ENCODE assay signal across 1 cellular context in genomic region chr11:910589-911030, GRCh38.
A peak's percentile ranks its signal among the peaks of the same experiment; 100 is the strongest.
TF ChIP-seq lines count a peak whose summit lies in the region.

CHID1 (minus strand) TSS chr11:910810; CDS start chr11:904816, 5,994 bp downstream.

TF ChIP-seq in HepG2, 621 proteins besides CTCF, POLR2A, EP300 and RAD21 (continued from another document and continues in another):
- TF ChIP-seq MYNN (CRISPR knock-in tag; IDR thresholded peaks at IDR 0.05; ENCODE audit: low read depth) = no peak
- no peak for TF ChIP-seq BCL6 (CRISPR knock-in tag; IDR thresholded peaks at IDR 0.05)
- peak; percentile 92 for TF ChIP-seq SAP130 (CRISPR knock-in tag; IDR thresholded peaks at IDR 0.05; ENCODE audit: low read depth)
- TF ChIP-seq TARDBP (CRISPR knock-in tag; IDR thresholded peaks at IDR 0.05) = 0 out of 2 replicates have a peak, but pooled peaks have one; percentile 60
- no peak; the same call in 1 of the 2 replicates for TF ChIP-seq PRDM15 (CRISPR knock-in tag; IDR thresholded peaks at IDR 0.05)
- no peak for TF ChIP-seq ZNF24 (IDR thresholded peaks at IDR 0.05)
- TF ChIP-seq TRIM22 (IDR thresholded peaks at IDR 0.05) = no peak
- TF ChIP-seq TEF (CRISPR knock-in tag; IDR thresholded peaks at IDR 0.05) = no peak
- no peak for TF ChIP-seq FIP1L1 (IDR thresholded peaks at IDR 0.05; ENCODE audit: borderline replicate concordance, insufficient read depth, low read depth, low read length)
- TF ChIP-seq HMG20A (CRISPR knock-in tag; IDR thresholded peaks at IDR 0.05; ENCODE audit: borderline replicate concordance) = no peak
- peak; percentile 52; the same call in 1 of the 2 replicates for TF ChIP-seq ZNF431 (CRISPR knock-in tag; IDR thresholded peaks at IDR 0.05; ENCODE audit: borderline replicate concordance, low read depth)
- TF ChIP-seq THAP8 (CRISPR knock-in tag; IDR thresholded peaks at IDR 0.05; ENCODE audit: borderline replicate concordance) = no peak
- TF ChIP-seq ZNF589 (CRISPR knock-in tag; conservative IDR thresholded peaks at IDR 0.05) = no peak
- peak; percentile 83; the same call in 1 of the 2 replicates for TF ChIP-seq ZNF607 (CRISPR knock-in tag; IDR thresholded peaks at IDR 0.05; ENCODE audit: borderline replicate concordance)
- no peak for TF ChIP-seq ZNF136 (CRISPR knock-in tag; IDR thresholded peaks at IDR 0.05; ENCODE audit: low read depth)
- no peak for TF ChIP-seq PTBP1 (IDR thresholded peaks at IDR 0.05; ENCODE audit: low read depth, low read length, poor library complexity, severe bottlenecking)
- no peak for TF ChIP-seq DBP (CRISPR knock-in tag; IDR thresholded peaks at IDR 0.05; ENCODE audit: not compliant biosample characterization)
- no peak for TF ChIP-seq RAD51 (IDR thresholded peaks at IDR 0.05; ENCODE audit: borderline replicate concordance)
- peak; percentile 84; the same call in 1 of the 2 replicates for TF ChIP-seq ZNF567 (CRISPR knock-in tag; IDR thresholded peaks at IDR 0.05; ENCODE audit: borderline replicate concordance)
- no peak for TF ChIP-seq TBL1XR1 (IDR thresholded peaks at IDR 0.05; ENCODE audit: borderline replicate concordance, low read length, partially characterized antibody)
- no peak for TF ChIP-seq FOSL2 (CRISPR knock-in tag; IDR thresholded peaks at IDR 0.05)
- TF ChIP-seq PHF8 (CRISPR knock-in tag; IDR thresholded peaks at IDR 0.05) = peak; percentile 72
- peak; percentile 71; the same call in 1 of the 2 replicates for TF ChIP-seq NFKB2 (CRISPR knock-in tag; IDR thresholded peaks at IDR 0.05; ENCODE audit: borderline replicate concordance)
- TF ChIP-seq RARA (CRISPR knock-in tag; IDR thresholded peaks at IDR 0.05) = peak; percentile 27; the same call in 1 of the 2 replicates
- TF ChIP-seq NRL (CRISPR knock-in tag; IDR thresholded peaks at IDR 0.05; ENCODE audit: borderline replicate concordance) = no peak
- TF ChIP-seq ZC3H4 (CRISPR knock-in tag; IDR thresholded peaks at IDR 0.05; ENCODE audit: borderline replicate concordance) = no peak
- no peak for TF ChIP-seq SMAD1 (CRISPR knock-in tag; IDR thresholded peaks at IDR 0.05; ENCODE audit: borderline replicate concordance, low read depth)
- no peak for TF ChIP-seq ETS1 (CRISPR knock-in tag; IDR thresholded peaks at IDR 0.05)
- no peak for TF ChIP-seq KDM3A (CRISPR knock-in tag; IDR thresholded peaks at IDR 0.05; ENCODE audit: low read depth)
- TF ChIP-seq MAFK (conservative IDR thresholded peaks at IDR 0.05 in 1 of 2, IDR thresholded peaks at IDR 0.05 in 1 of 2; ENCODE audit: low read length in 2 of 2) = no peak
- TF ChIP-seq SP5 (CRISPR knock-in tag; IDR thresholded peaks at IDR 0.05; ENCODE audit: borderline replicate concordance, low read depth) = no peak
- TF ChIP-seq MTF2 (CRISPR knock-in tag; IDR thresholded peaks at IDR 0.05; ENCODE audit: borderline replicate concordance) = no peak
- no peak for TF ChIP-seq HNF1B (CRISPR knock-in tag; IDR thresholded peaks at IDR 0.05)
- peak; percentile 66 for TF ChIP-seq TBX2 (CRISPR knock-in tag; IDR thresholded peaks at IDR 0.05; ENCODE audit: borderline replicate concordance)
- TF ChIP-seq GABPB1 (CRISPR knock-in tag; IDR thresholded peaks at IDR 0.05) = peak; percentile 90
- 0 out of 2 replicates have a peak, but pooled peaks have one; percentile 17 for TF ChIP-seq ZNF138 (CRISPR knock-in tag; IDR thresholded peaks at IDR 0.05; ENCODE audit: low read depth)
- TF ChIP-seq ZNF234 (CRISPR knock-in tag; conservative IDR thresholded peaks at IDR 0.05) = no peak
- TF ChIP-seq ZNF3 (CRISPR knock-in tag; IDR thresholded peaks at IDR 0.05) = no peak
- TF ChIP-seq NR2C2 (CRISPR knock-in tag; IDR thresholded peaks at IDR 0.05; ENCODE audit: borderline replicate concordance) = peak; percentile 39; the same call in 1 of the 2 replicates
- TF ChIP-seq RBM39 (IDR thresholded peaks at IDR 0.05; ENCODE audit: low read depth, low read length, poor library complexity, severe bottlenecking) = no peak
- no peak for TF ChIP-seq ZNF710 (CRISPR knock-in tag; IDR thresholded peaks at IDR 0.05; ENCODE audit: borderline replicate concordance)
- TF ChIP-seq SMYD3 (CRISPR knock-in tag; IDR thresholded peaks at IDR 0.05) = no peak
- TF ChIP-seq MIER2 (CRISPR knock-in tag; IDR thresholded peaks at IDR 0.05) = no peak
- TF ChIP-seq RFX1 (IDR thresholded peaks at IDR 0.05) = no peak
- TF ChIP-seq PAF1 (CRISPR knock-in tag; IDR thresholded peaks at IDR 0.05) = no peak
- peak; percentile 27; the same call in 1 of the 2 replicates for TF ChIP-seq ZNF501 (CRISPR knock-in tag; IDR thresholded peaks at IDR 0.05)
- TF ChIP-seq ZNF337 (CRISPR knock-in tag; IDR thresholded peaks at IDR 0.05; ENCODE audit: borderline replicate concordance, low read depth) = no peak
- TF ChIP-seq ARNTL (CRISPR knock-in tag; IDR thresholded peaks at IDR 0.05) = no peak
- TF ChIP-seq CHCHD3 (CRISPR knock-in tag; IDR thresholded peaks at IDR 0.05) = peak; percentile 78; the same call in 1 of the 2 replicates
- TF ChIP-seq ARNT (IDR thresholded peaks at IDR 0.05) = no peak
- TF ChIP-seq ZNF10 (CRISPR knock-in tag; IDR thresholded peaks at IDR 0.05; ENCODE audit: borderline replicate concordance, low read depth) = no peak
- no peak for TF ChIP-seq FUBP1 (CRISPR knock-in tag; IDR thresholded peaks at IDR 0.05; ENCODE audit: borderline replicate concordance)
- TF ChIP-seq ZNF256 (CRISPR knock-in tag; conservative IDR thresholded peaks at IDR 0.05) = no peak
- TF ChIP-seq ATF6 (CRISPR knock-in tag; conservative IDR thresholded peaks at IDR 0.05) = no peak
- TF ChIP-seq STAT5B (CRISPR knock-in tag; IDR thresholded peaks at IDR 0.05) = no peak
- TF ChIP-seq TBP (CRISPR knock-in tag; IDR thresholded peaks at IDR 0.05) = no peak
